Comparison of ENCODE assay signal across 29 cellular contexts in genomic region chr12:39795481-39795880, GRCh38.
"Had no signal": no experiment of that assay in that cellular context is flagged by ENCODE, and none has a peak within 500 bp of the region (broad histone marks: within the 10 kb centered on the region; RNA-seq: fewer than 3 reads in every experiment).

No MANE protein-coding gene starts in this region.

- DNase-seq: activated CD4-positive, alpha-beta memory T cell treated with anti-CD3 and anti-CD28 coated beads for 36 hours; activated CD4-positive, alpha-beta T cell treated with anti-CD3 and anti-CD28 coated beads for 36 hours; activated CD4-positive, alpha-beta T cell treated with anti-CD3 and anti-CD28 coated beads, Interleukin-2, amount 10 ng/mL, durations not matched to agents 24 days and 14 days; activated CD4-positive, CD25-positive, alpha-beta regulatory T cell; activated CD4-positive, CD25-positive, alpha-beta regulatory T cell treated with anti-CD3 and anti-CD28 coated beads, Interleukin-2, amount 50 U/mL, for 72 hours; activated CD8-positive, alpha-beta memory T cell treated with anti-CD3 and anti-CD28 coated beads, Interleukin-2, amount 10 ng/mL, durations not matched to agents 7 days and 5 days; activated CD8-positive, alpha-beta memory T cell treated with anti-CD3 and anti-CD28 coated beads, Interleukin-2, amount 50 U/mL, for 4 hours; activated CD8-positive, alpha-beta T cell treated with anti-CD3 and anti-CD28 coated beads, Interleukin-2, amount 10 ng/mL, durations not matched to agents 7 days and 5 days; activated gamma-delta T cell; activated naive CD4-positive, alpha-beta T cell; activated naive CD4-positive, alpha-beta T cell treated with anti-CD3 and anti-CD28 coated beads, Interleukin-2, amount 10 ng/mL, durations not matched to agents 7 days and 5 days; activated naive CD8-positive, alpha-beta T cell treated with anti-CD3 and anti-CD28 coated beads, Interleukin-2, amount 10 ng/mL, durations not matched to agents 7 days and 5 days; activated T-cell treated with anti-CD3 and anti-CD28 coated beads, Interleukin-2, amount 50 U/mL, for 1 hour; activated T-cell treated with anti-CD3 and anti-CD28 coated beads, Interleukin-2, amount 50 U/mL, for 48 hours; anterior cingulate cortex; brain microvascular endothelial cell; cortex of kidney; dermis blood vessel endothelial cell; effector CD4-positive, alpha-beta T cell; effector memory CD8-positive, alpha-beta T cell; erythroblast; foreskin keratinocyte; gastrocnemius medialis; glutamatergic neuron; heart left ventricle; T-helper 17 cell; T1000 had no signal

- H3K4me3 ChIP-seq: esophagus muscularis mucosa, gastrocnemius medialis, heart left ventricle had no signal

- ATAC-seq: activated CD4-positive, alpha-beta T cell treated with anti-CD3 and anti-CD28 coated beads for 36 hours; activated CD8-positive, alpha-beta memory T cell treated with anti-CD3 and anti-CD28 coated beads, Interleukin-2, amount 10 ng/mL, durations not matched to agents 7 days and 5 days; activated CD8-positive, alpha-beta T cell treated with anti-CD3 and anti-CD28 coated beads, Interleukin-2, amount 10 ng/mL, durations not matched to agents 7 days and 5 days; activated naive CD4-positive, alpha-beta T cell treated with anti-CD3 and anti-CD28 coated beads, Interleukin-2, amount 50 U/mL, for 72 hours; effector memory CD8-positive, alpha-beta T cell; foreskin keratinocyte; gastrocnemius medialis; heart left ventricle; T-helper 17 cell had no signal

- H3K36me3 ChIP-seq: brain microvascular endothelial cell, esophagus muscularis mucosa, gastrocnemius medialis, heart left ventricle had no signal

- H3K27ac ChIP-seq: brain microvascular endothelial cell, esophagus muscularis mucosa, foreskin keratinocyte, gastrocnemius medialis, heart left ventricle had no signal

- H3K4me1 ChIP-seq: esophagus muscularis mucosa, foreskin keratinocyte, gastrocnemius medialis, heart left ventricle had no signal

- H3K9me3 ChIP-seq: esophagus muscularis mucosa, gastrocnemius medialis had no signal
